In genomic region chr4:159777689-159778088, GRCh38 we compare ENCODE assay signal across 23 cellular contexts.
"Had no signal": no experiment of that assay in that cellular context is flagged by ENCODE, and none has a peak within 500 bp of the region (broad histone marks: within the 10 kb centered on the region; RNA-seq: fewer than 3 reads in every experiment).

No MANE protein-coding gene starts in this region.

- ATAC-seq: effector memory CD8-positive, alpha-beta T cell; esophagus mucosa; gastrocnemius medialis; heart right ventricle; left cardiac atrium; left lung; left ventricle myocardium superior; lower lobe of right lung; mucosa of descending colon had no signal

- H3K9me3 Mint-ChIP-seq: dendritic cell treated with granulocyte-macrophage colony-stimulating factor and Interleukin-4, amounts not matched to agents 40 ng/mL and 50 ng/mL, for 4 days; endodermal cell had no signal

- H3K4me1 ChIP-seq: colonic mucosa, esophagus squamous epithelium, gastrocnemius medialis, heart right ventricle, left lung, lower lobe of right lung had no signal

- H3K36me3 Mint-ChIP-seq: mesothelial cell of epicardium had no signal

- DNase-seq: colonic mucosa; cortex of kidney; effector CD8-positive, alpha-beta T cell; effector memory CD8-positive, alpha-beta T cell; erythroblast; esophagus squamous epithelium; foreskin fibroblast; foreskin melanocyte; gastrocnemius medialis; head of caudate nucleus; heart right ventricle; hippocampal formation; left cardiac atrium; left lung; left ventricle myocardium superior; lower lobe of right lung; mesenchymal stem cell; mucosa of descending colon had no signal

- H3K27ac ChIP-seq: colonic mucosa, epithelial cell of prostate, esophagus squamous epithelium, gastrocnemius medialis, heart right ventricle, left lung, lower lobe of right lung had no signal

- H3K9me3 ChIP-seq: colonic mucosa, gastrocnemius medialis, left lung, lower lobe of right lung, mucosa of descending colon had no signal

- H3K27me3 ChIP-seq: colonic mucosa, esophagus squamous epithelium, gastrocnemius medialis, heart right ventricle, left lung had no signal

- H3K4me3 Mint-ChIP-seq: dendritic cell treated with granulocyte-macrophage colony-stimulating factor and Interleukin-4, amounts not matched to agents 40 ng/mL and 50 ng/mL, for 4 days; effector memory CD8-positive, alpha-beta T cell; endodermal cell; mesothelial cell of epicardium had no signal

- H3K4me3 ChIP-seq: colonic mucosa, esophagus squamous epithelium, gastrocnemius medialis, heart right ventricle, left lung, lower lobe of right lung, mucosa of descending colon had no signal

- H3K36me3 ChIP-seq: colonic mucosa, esophagus squamous epithelium, gastrocnemius medialis, heart right ventricle, left lung, lower lobe of right lung had no signal

- H3K27ac Mint-ChIP-seq: dendritic cell treated with granulocyte-macrophage colony-stimulating factor and Interleukin-4, amounts not matched to agents 40 ng/mL and 50 ng/mL, for 4 days; effector memory CD8-positive, alpha-beta T cell; endodermal cell; mesothelial cell of epicardium had no signal

- H3K27me3 Mint-ChIP-seq: dendritic cell treated with granulocyte-macrophage colony-stimulating factor and Interleukin-4, amounts not matched to agents 40 ng/mL and 50 ng/mL, for 4 days; effector memory CD8-positive, alpha-beta T cell had no signal
